Comparison of ENCODE assay signal across 13 cellular contexts in the genomic region with DNA sequence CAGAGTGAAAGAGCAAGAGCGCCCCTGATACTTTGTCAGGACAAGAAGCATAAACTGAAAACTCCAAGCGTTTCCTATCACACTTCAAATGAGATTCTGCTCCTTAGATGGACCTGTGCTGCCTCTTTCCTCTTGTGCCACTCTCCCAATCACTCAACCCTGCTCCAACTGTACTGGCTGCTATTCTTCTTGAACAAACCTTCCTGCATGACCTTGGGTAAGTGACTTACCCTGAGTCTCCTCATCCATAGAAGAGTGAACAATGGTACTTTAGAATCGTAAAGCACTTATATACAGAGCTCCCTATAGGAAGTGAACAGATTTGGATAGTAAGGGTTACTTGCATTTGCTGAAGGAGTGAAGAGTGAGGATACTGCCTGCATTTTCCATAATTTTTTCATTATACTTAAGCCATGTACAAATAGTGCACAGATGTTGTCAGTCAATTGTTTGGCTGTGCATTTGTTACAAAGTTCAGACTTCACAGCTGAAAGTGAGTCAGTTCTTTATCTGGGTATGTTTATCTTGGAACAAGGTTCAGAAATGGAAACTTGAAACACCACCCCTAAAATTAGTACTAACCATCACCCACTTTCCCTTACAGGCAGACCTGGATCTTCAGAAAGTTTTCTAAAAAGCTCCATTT. TPM values are rescaled to one million over a fixed set of nuclear protein-coding genes. Genes with fewer than 3 reads are reported as not detected.
DNase-seq lines count a peak whose midpoint lies in the region; ATAC-seq, FAIRE-seq and TF ChIP-seq lines count a peak whose summit lies in the region.
"Had no signal": no experiment of that assay in that cellular context is flagged by ENCODE, and none has a peak within 500 bp of the region (broad histone marks: within the 10 kb centered on the region; RNA-seq: fewer than 3 reads in every experiment).

No MANE protein-coding gene starts in this region.

- peak; percentile 33 for ATAC-seq in K562

- H3K9me1 ChIP-seq in K562 (ENCODE audit: control insufficient read depth, insufficient read depth, low read length), result no peaks in the 10 kb centered on the region

- H3K9me3 ChIP-seq in HEK293 (ENCODE audit: control insufficient read depth, insufficient read depth, low read depth, low read length) (no peaks in the 10 kb centered on the region), K562 (replicated peaks; ENCODE audit: control insufficient read depth, insufficient read depth, low read depth, low read length) (no peaks in the 10 kb centered on the region), right atrium auricular region (no peaks in the 10 kb centered on the region), smooth muscle cell (replicated peaks; ENCODE audit: low read depth) (no peaks in the 10 kb centered on the region), ascending aorta (no peaks in the 10 kb centered on the region)

- no peak overlapping the region for H3K27ac ChIP-seq in HEK293 (ENCODE audit: extremely low read depth, low read depth, low read length)
- H3K27ac ChIP-seq in K562 (ENCODE audit: extremely low read depth, low read depth, low read length), result peak overlapping the region; percentile 65; the same call in 2 of the 3 replicates
- H3K27ac ChIP-seq in right atrium auricular region, result peak overlapping the region; percentile 71 to 91
- H3K27ac ChIP-seq in smooth muscle cell (ENCODE audit: low read depth), result peak overlapping the region; percentile 51
- H3K27ac ChIP-seq in ascending aorta, result peak overlapping the region in 1 of 2 donors; percentile 39

- H3K9ac ChIP-seq in K562 (ENCODE audit: insufficient read depth in 1 of 2, low read depth in 2 of 2, low read length in 2 of 2), result no peak overlapping the region
- no peak overlapping the region for H3K9ac ChIP-seq in smooth muscle cell (ENCODE audit: low read depth)

- in situ Hi-C loops in K562 (cut with MboI), result no loop called here

- peaks cover 6 to 14% of the 10 kb centered on the region in 2 experiments; a peak in 2 of 3 replicates for H3K36me3 ChIP-seq in HEK293 (ENCODE audit: control insufficient read depth in 2 of 2, insufficient read depth in 1 of 2, low read length in 2 of 2)
- H3K36me3 ChIP-seq in K562 (ENCODE audit: control insufficient read depth, insufficient read depth, low read length), result peaks cover 38% of the 10 kb centered on the region
- H3K36me3 ChIP-seq in right atrium auricular region, result peaks cover 14% of the 10 kb centered on the region
- H3K36me3 ChIP-seq in smooth muscle cell (ENCODE audit: low read depth), result peaks cover 10% of the 10 kb centered on the region
- H3K36me3 ChIP-seq in ascending aorta, result peaks cover 8 to 14% of the 10 kb centered on the region in 2 donors

- POLR2A ChIA-PET in HEK293 (lab: Yijun Ruan, JAX), result interaction anchor here (0.6 to 3.5 kb wide), 3 partner anchors 11 to 744 kb away, joined by 3 to 23 read pairs (median 15); partner anchors contain the start of genes MTERF2 and TMEM263
- POLR2A ChIA-PET in K562 (lab: Yijun Ruan, JAX), result interaction anchor here (0.6 to 4.1 kb wide), 7 partner anchors 8 to 618 kb away, joined by 3 to 18 read pairs (median 3); partner anchors contain the start of gene TMEM263

- peak in 1 of 2 experiments; percentile 33; a peak in 1 of 4 replicates for TF ChIP-seq RAD21 in K562 (CRISPR knock-in tag; conservative IDR thresholded peaks at IDR 0.05 in 1 of 2, IDR thresholded peaks at IDR 0.05 in 1 of 2)

- H3K27me3 ChIP-seq in K562 (ENCODE audit: control insufficient read depth in 2 of 2, insufficient read depth in 2 of 2, low read length in 2 of 2) (no peaks in the 10 kb centered on the region), right atrium auricular region (no peaks in the 10 kb centered on the region), smooth muscle cell (ENCODE audit: low read depth) (no peaks in the 10 kb centered on the region), ascending aorta (no peaks in the 10 kb centered on the region)

- no peak for TF ChIP-seq POLR2A in K562 (conservative IDR thresholded peaks at IDR 0.05)

- peak in 1 of 4 experiments; percentile 45 for DNase-seq in K562 (ENCODE audit: extremely low read depth in 1 of 4, low spot score in 3 of 4)
- no peak for DNase-seq in right atrium auricular region (ENCODE audit: low spot score)
- DNase-seq in smooth muscle cell (lab: John Stamatoyannopoulos, UW; ENCODE audit: unreplicated experiment), result no peak
- no peak for DNase-seq in ascending aorta (ENCODE audit: low spot score in 2 of 2)
- DNase-seq in SKM-1 (lab: John Stamatoyannopoulos, UW; ENCODE audit: unreplicated experiment), result no peak
- DNase-seq in NCI-H526 treated with DMSO at 0.1 percent for 48 hours (lab: John Stamatoyannopoulos, UW), result no peak
- DNase-seq: activated CD4-positive, alpha-beta T cell treated with anti-CD3 and anti-CD28 coated beads for 4 hours; GOT3; midbrain; NCI-H187 treated with DMSO at 0.1 percent for 48 hours; SHP77 treated with DMSO at 0.1 percent for 48 hours; substantia nigra had no signal

- BruUV-seq in K562 (replicated peaks; lab: Mats Ljungman, UMichigan), result no TSS peak

- TF ChIP-seq CTCF in HEK293 (tag by site-specific recombination; IDR thresholded peaks at IDR 0.05), result no peak
- TF ChIP-seq CTCF in K562 (IDR thresholded peaks at IDR 0.05 in 2 of 3, conservative IDR thresholded peaks at IDR 0.05 in 1 of 3; ENCODE audit: insufficient read depth in 2 of 3, low read depth in 1 of 3, low read length in 3 of 3), result 0 out of 6 replicates have a peak, but pooled peaks of 1 of the 3 experiments have one; percentile 14
- TF ChIP-seq CTCF in right atrium auricular region (IDR thresholded peaks at IDR 0.05), result no peak
- no peak for TF ChIP-seq CTCF in smooth muscle cell (IDR thresholded peaks at IDR 0.05; ENCODE audit: borderline replicate concordance, insufficient read depth, poor library complexity, severe bottlenecking)
- no peak for TF ChIP-seq CTCF in ascending aorta (IDR thresholded peaks at IDR 0.05)

- peak; percentile 19 for FAIRE-seq in K562 (lab: Jason Lieb, UNC)

- no peak for TF ChIP-seq EP300 in K562 (IDR thresholded peaks at IDR 0.05; ENCODE audit: low read length)

- H3K4me1 ChIP-seq in HEK293 (ENCODE audit: control insufficient read depth, insufficient read depth, low read length) (peaks cover 7% of the 10 kb centered on the region; the same call in 1 of the 2 replicates), K562 (replicated peaks in 1 of 2; ENCODE audit: control insufficient read depth in 2 of 2, insufficient read depth in 2 of 2, low read length in 2 of 2) (peaks cover 7 to 52% of the 10 kb centered on the region in 2 experiments), right atrium auricular region (peaks cover 0 to 55% of the 10 kb centered on the region in 2 donors), smooth muscle cell (ENCODE audit: low read depth) (no peaks in the 10 kb centered on the region), ascending aorta (peaks cover 2 to 33% of the 10 kb centered on the region in 2 donors)

- no peak overlapping the region for H2AFZ ChIP-seq in K562 (ENCODE audit: low read depth, low read length)
- H2AFZ ChIP-seq in smooth muscle cell (ENCODE audit: low read depth), result no peak overlapping the region

- 43% methylated on average over 3 of the region's 3 CpGs for WGBS in K562 (ENCODE audit: insufficient coverage, low coverage, missing lambda C conversion rate)
- WGBS in smooth muscle cell (ENCODE audit: low lambda C conversion rate), result 78% methylated on average over 3 of the region's 3 CpGs

- H3K79me2 ChIP-seq in K562 (ENCODE audit: control insufficient read depth, insufficient read depth, low read length), result peaks cover 16% of the 10 kb centered on the region; the same call in 2 of the 3 replicates
- H3K79me2 ChIP-seq in smooth muscle cell (ENCODE audit: low read depth), result peaks cover 22% of the 10 kb centered on the region

- peaks cover 50% of the 10 kb centered on the region for H3F3A ChIP-seq in smooth muscle cell (ENCODE audit: low read depth)

- intact Hi-C loops in K562 (cut with micrococcal nuclease), result loop anchor here (1.0 to 2.0 kb wide), 2 partner anchors 8 to 19 kb away; no protein-coding TSS in a partner anchor
- intact Hi-C loops in ascending aorta (cut with DNase I), result no loop called here

- H3K4me2 ChIP-seq in K562 (ENCODE audit: insufficient read depth, low read length), result peak overlapping the region; percentile 20; the same call in 1 of the 2 replicates
- peak overlapping the region; percentile 18 for H3K4me2 ChIP-seq in smooth muscle cell

- no peaks in the 10 kb centered on the region for H4K20me1 ChIP-seq in K562 (replicated peaks; ENCODE audit: control insufficient read depth, insufficient read depth, low read length)
- peaks cover 97% of the 10 kb centered on the region for H4K20me1 ChIP-seq in smooth muscle cell (ENCODE audit: low read depth)

- CTCF ChIA-PET in HEK293 (lab: Yijun Ruan, JAX), result interaction anchor here (0.6 to 0.9 kb wide), 3 partner anchors 9 to 877 kb away, joined by 3 read pairs; no protein-coding TSS in a partner anchor
- CTCF ChIA-PET in K562 (lab: Yijun Ruan, JAX; ENCODE audit: low intra/inter-chr PET ratio), result no interaction called here

- H3K4me3 ChIP-seq in HEK293 (ENCODE audit: low read depth, low read length), result no peak overlapping the region
- H3K4me3 ChIP-seq in K562, result no peak overlapping the region
- no peak overlapping the region for H3K4me3 ChIP-seq in right atrium auricular region
- no peak overlapping the region for H3K4me3 ChIP-seq in smooth muscle cell
- no peak overlapping the region for H3K4me3 ChIP-seq in ascending aorta

RNA-seq across cellular contexts. Expression of gene MTERF2, which starts 10.8 kb away (rescaled TPM):
- total RNA-seq in K562 (2011; cell fraction: chromatin; rRNA removed; ENCODE audit: low replicate concordance), result 17.7 and 36.2 TPM in 2 replicates
- total RNA-seq in K562 (2011; cell fraction: nucleolus; rRNA removed), result 12.2 and 16.4 TPM in 2 replicates
- 24.3 and 33.8 TPM in 2 replicates for total RNA-seq in K562 (2011; cell fraction: nucleoplasm; rRNA removed)
- total RNA-seq in K562 (2014; rRNA removed) (26.4 and 35.9 TPM in 2 replicates), K562 (2014; rRNA removed; fragmentation: Illumina TruSeq; extraction: Trizol) (29.6 and 34.7 TPM in 2 replicates), K562 (2015; rRNA removed; fragmentation: Illumina TruSeq; extraction: Trizol) (34.1 and 37.0 TPM in 2 replicates), K562 (2021) (30.3 and 33.7 TPM in 2 replicates), right atrium auricular region (10 to 100 TPM; 18.2 to 26.8 TPM), smooth muscle cell (2.8 and 5.8 TPM in 2 replicates), ascending aorta (3.1 TPM)
- polyA plus RNA-seq in K562 (2011; rRNA removed) (28.3 and 33.2 TPM in 2 replicates), K562 (2014; fragmentation: Illumina TruSeq; extraction: Trizol) (32.5 and 39.5 TPM in 2 replicates), K562 (2014; fragmentation: Nextera tagmentation; extraction: Ambion mirVana) (10 to 100 TPM; 10.0 to 11.6 TPM), K562 (2014; rRNA removed) (55.3 and 63.2 TPM in 2 replicates), smooth muscle cell (5.0 and 8.4 TPM in 2 replicates)
- 4.7 and 14.0 TPM in 2 replicates for polyA plus RNA-seq in K562 (2011; cell fraction: cytosol; rRNA removed)
- polyA plus RNA-seq in K562 (2011; cell fraction: nucleus; rRNA removed), result 43.6 and 46.2 TPM in 2 replicates
- 21.4 and 28.5 TPM in 2 replicates for polyA plus RNA-seq in K562 (2012)
- polyA minus RNA-seq in K562 (2011; rRNA and poly(A)+ RNA removed), result 14.2 and 15.7 TPM in 2 replicates
- 8.3 TPM in 2 replicates for polyA minus RNA-seq in K562 (2011; cell fraction: cytosol; rRNA and poly(A)+ RNA removed)
- polyA minus RNA-seq in K562 (2011; cell fraction: nucleus; rRNA and poly(A)+ RNA removed), result 11.4 and 18.4 TPM in 2 replicates

RNA-seq across cellular contexts. Expression of gene TMEM263, which starts 20.4 kb away (rescaled TPM):
- total RNA-seq in K562 (2011; cell fraction: chromatin; rRNA removed; ENCODE audit: low replicate concordance), result 16.9 and 65.5 TPM in 2 replicates
- total RNA-seq in K562 (2011; cell fraction: nucleolus; rRNA removed), result 8.3 and 13.7 TPM in 2 replicates
- total RNA-seq in K562 (2011; cell fraction: nucleoplasm; rRNA removed), result 27.2 and 42.5 TPM in 2 replicates
- total RNA-seq in K562 (2014; rRNA removed) (14.8 and 18.7 TPM in 2 replicates), K562 (2014; rRNA removed; fragmentation: Illumina TruSeq; extraction: Trizol) (31.6 and 35.0 TPM in 2 replicates), K562 (2015; rRNA removed; fragmentation: Illumina TruSeq; extraction: Trizol) (24.1 and 26.4 TPM in 2 replicates), K562 (2021) (26.7 and 27.4 TPM in 2 replicates), right atrium auricular region (10 to 100 TPM; 46.4 to 59.7 TPM), smooth muscle cell (177 and 217 TPM in 2 replicates), ascending aorta (27.0 TPM)
- polyA plus RNA-seq in K562 (2011; rRNA removed) (36.7 and 37.8 TPM in 2 replicates), K562 (2014; fragmentation: Illumina TruSeq; extraction: Trizol) (22.3 and 24.4 TPM in 2 replicates), K562 (2014; fragmentation: Nextera tagmentation; extraction: Ambion mirVana) (10 to 100 TPM; 14.8 to 17.8 TPM), K562 (2014; rRNA removed) (12.6 and 13.7 TPM in 2 replicates), smooth muscle cell (98.0 and 102 TPM in 2 replicates)
- 11.5 and 19.9 TPM in 2 replicates for polyA plus RNA-seq in K562 (2011; cell fraction: cytosol; rRNA removed)
- 12.5 and 19.9 TPM in 2 replicates for polyA plus RNA-seq in K562 (2011; cell fraction: nucleus; rRNA removed)
- polyA plus RNA-seq in K562 (2012), result 21.6 and 24.9 TPM in 2 replicates
- 67.2 and 88.0 TPM in 2 replicates for polyA minus RNA-seq in K562 (2011; rRNA and poly(A)+ RNA removed)
- polyA minus RNA-seq in K562 (2011; cell fraction: cytosol; rRNA and poly(A)+ RNA removed), result 27.7 and 36.7 TPM in 2 replicates
- polyA minus RNA-seq in K562 (2011; cell fraction: nucleus; rRNA and poly(A)+ RNA removed), result 11.0 and 29.5 TPM in 2 replicates
